Comparison of ENCODE assay signal across 8 cellular contexts in the genomic region with DNA sequence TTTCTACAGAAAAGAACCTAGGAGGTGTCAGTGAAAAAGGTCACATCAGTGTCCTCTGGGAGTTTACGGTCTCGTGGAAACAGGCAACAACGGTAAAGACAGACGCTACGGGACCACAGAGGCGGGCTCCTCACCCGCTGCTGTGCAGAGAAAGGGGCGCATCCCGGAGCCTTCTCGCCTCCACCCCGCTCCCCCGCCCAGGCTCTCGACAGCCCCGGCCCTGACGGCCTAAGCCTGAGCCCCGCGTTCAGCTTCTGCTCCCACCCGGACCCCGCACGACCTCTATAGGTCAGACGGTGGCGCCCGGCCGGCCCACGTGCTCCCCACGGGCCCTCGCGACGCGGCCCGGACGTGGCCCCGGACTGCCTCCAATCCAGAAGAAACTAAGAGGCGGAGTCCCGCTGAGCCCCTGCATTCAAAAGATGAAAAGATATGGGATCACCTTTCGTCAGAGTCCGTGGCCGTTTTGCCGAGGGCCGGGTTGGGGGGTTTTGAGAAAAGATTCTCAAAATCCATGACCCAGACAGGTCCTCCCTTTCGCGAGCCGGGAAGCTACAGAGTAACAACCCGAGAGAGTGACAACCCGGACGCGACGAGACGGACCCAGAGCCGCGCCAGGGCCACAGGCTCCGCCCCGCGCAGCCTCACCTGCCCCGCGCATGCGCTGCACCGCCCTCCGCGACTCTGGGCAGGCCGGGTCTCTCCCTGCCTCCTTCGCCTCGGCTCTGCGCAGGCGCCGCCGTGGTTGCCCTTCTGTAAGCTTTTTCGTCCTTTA. TPM values are rescaled to one million over a fixed set of nuclear protein-coding genes. Genes with fewer than 3 reads are reported as not detected.
A peak's percentile ranks its signal among the peaks of the same experiment; 100 is the strongest.
DNase-seq lines count a peak whose midpoint lies in the region; ATAC-seq, FAIRE-seq and TF ChIP-seq lines count a peak whose summit lies in the region.

TSS of gene ZC3H8 (minus strand) at position 577 of the 775 bp plus-strand sequence. CDS start at position 516, 61 bp downstream.

- no peaks in the 10 kb centered on the region for H3K27me3 ChIP-seq in Karpas-422 (ENCODE audit: low read length)
- H3K27me3 ChIP-seq in esophagus squamous epithelium: no peaks in the 10 kb centered on the region

- H3K27ac ChIP-seq in Karpas-422 (ENCODE audit: low read length) (peak within 1 kb of the TSS; percentile 70), esophagus squamous epithelium (peak within 1 kb of the TSS; percentile 86 to 91 (median 89))

- no peaks in the 10 kb centered on the region for H3K9me3 Mint-ChIP-seq in activated T-cell treated with anti-CD3 and anti-CD28 coated beads, Interleukin-2, amount 50 U/mL, for 72 hours

- peak within 1 kb of the TSS; percentile 76 for H3K9ac ChIP-seq in Karpas-422 (ENCODE audit: low read length)

- TF ChIP-seq CTCF in esophagus squamous epithelium (IDR thresholded peaks at IDR 0.05): peak in 1 of 6 experiments; percentile 29

- peak within 1 kb of the TSS; percentile 95 for H3K27ac Mint-ChIP-seq in activated T-cell treated with anti-CD3 and anti-CD28 coated beads, Interleukin-2, amount 50 U/mL, for 72 hours

- H3K4me3 ChIP-seq in Karpas-422 (ENCODE audit: low read length) (peak within 1 kb of the TSS; percentile 73), esophagus squamous epithelium (peak within 1 kb of the TSS; percentile 74 to 89 (median 78))

- H4K20me1 ChIP-seq in Karpas-422 (ENCODE audit: insufficient read depth, low read depth, low read length): no peaks in the 10 kb centered on the region

- H3K79me2 ChIP-seq in Karpas-422 (ENCODE audit: low read length): peaks cover 49% of the 10 kb centered on the region

- TF ChIP-seq POLR2A in esophagus squamous epithelium (IDR thresholded peaks at IDR 0.05): peak in 3 of 4 donors; percentile 60 to 89 (median 79)

- H2AFZ ChIP-seq in Karpas-422 (ENCODE audit: low read length): peak within 1 kb of the TSS; percentile 88; the same call in 1 of the 2 replicates

- DNase-seq in Daoy (ENCODE audit: low read depth) (peak; percentile 95), Karpas-422 (peak; percentile 98), RCC 7860 (ENCODE audit: low spot score) (peak; percentile 84), esophagus squamous epithelium (lab: John Stamatoyannopoulos, UW) (peak; percentile 63), myocyte (ENCODE audit: low read depth) (peak; percentile 92)
- DNase-seq in activated T-cell treated with anti-CD3 and anti-CD28 coated beads, Interleukin-2, amount 50 U/mL, for 72 hours: peak; percentile 97 to 98
- peak; percentile 92 to 93 for DNase-seq in stimulated activated CD8-positive, alpha-beta memory T cell treated with anti-CD3 and anti-CD28 coated beads, Interleukin-7, amount 100 ng/mL, for 48 hours (ENCODE audit: extremely low read depth in 1 of 2, low read depth in 1 of 2)

- H3K4me3 Mint-ChIP-seq in activated T-cell treated with anti-CD3 and anti-CD28 coated beads, Interleukin-2, amount 50 U/mL, for 72 hours: peak within 1 kb of the TSS in 1 of 2 donors; percentile 92

- H3K4me1 ChIP-seq in Karpas-422 (ENCODE audit: low read length): peaks cover 27% of the 10 kb centered on the region
- peaks cover 0 to 33% (median 11%) of the 10 kb centered on the region in 3 donors for H3K4me1 ChIP-seq in esophagus squamous epithelium

- peaks cover 21% of the 10 kb centered on the region for H3K36me3 ChIP-seq in Karpas-422 (ENCODE audit: insufficient read depth, low read length)
- H3K36me3 ChIP-seq in esophagus squamous epithelium: peaks cover 0 to 4% (median 0%) of the 10 kb centered on the region in 3 donors

- H3K9me2 ChIP-seq in Karpas-422 (replicated peaks; ENCODE audit: insufficient read depth, low read length): no peaks in the 10 kb centered on the region; the same call in 1 of the 2 replicates

- no peaks in the 10 kb centered on the region for H3K27me3 Mint-ChIP-seq in activated T-cell treated with anti-CD3 and anti-CD28 coated beads, Interleukin-2, amount 50 U/mL, for 72 hours (ENCODE audit: low read depth)

- H3K9me3 ChIP-seq in Karpas-422 (ENCODE audit: low read length): no peaks in the 10 kb centered on the region
- H3K9me3 ChIP-seq in esophagus squamous epithelium: no peaks in the 10 kb centered on the region

- H3K36me3 Mint-ChIP-seq in activated T-cell treated with anti-CD3 and anti-CD28 coated beads, Interleukin-2, amount 50 U/mL, for 72 hours (ENCODE audit: insufficient read depth in 2 of 2): peaks cover 0 to 5% of the 10 kb centered on the region in 2 donors

- peaks cover 18% of the 10 kb centered on the region for H3K4me1 Mint-ChIP-seq in activated T-cell treated with anti-CD3 and anti-CD28 coated beads, Interleukin-2, amount 50 U/mL, for 72 hours (ENCODE audit: low read depth)

- peak; percentile 91 for ATAC-seq in GM21825 (IDR thresholded peaks at IDR 0.05; ENCODE audit: unreplicated experiment)
- ATAC-seq in activated T-cell treated with anti-CD3 and anti-CD28 coated beads, Interleukin-2, amount 50 U/mL, for 72 hours (replicated peaks in 1 of 2): peak; percentile 92

- intact Hi-C loops in esophagus squamous epithelium (cut with DNase I): no loop called here

- 0 to 4% methylated on average over 10 to 59 of the region's 68 CpGs for WGBS in esophagus squamous epithelium, 2 donors

- H3K4me2 ChIP-seq in Karpas-422 (ENCODE audit: low read depth, low read length, poor library complexity, severe bottlenecking): peak within 1 kb of the TSS; percentile 79

- no peak for FAIRE-seq in RCC 7860 (lab: Jason Lieb, UNC)

RNA-seq across cellular contexts. Expression of gene ZC3H8, which starts in this region (rescaled TPM):
- 7.3 and 10.2 TPM in 2 replicates for total RNA-seq in Daoy (2014; rRNA removed; shearing (Covaris generic))
- total RNA-seq in Karpas-422 (2014; rRNA removed; shearing (Covaris generic); ENCODE audit: low replicate concordance): 25.7 and 33.0 TPM in 2 replicates
- total RNA-seq in activated T-cell treated with anti-CD3 and anti-CD28 coated beads, Interleukin-2, amount 50 U/mL, for 72 hours: 10 to 100 TPM; 23.6 to 31.7 TPM
- total RNA-seq in esophagus squamous epithelium: 10 to 100 TPM in 3 of 4 donors, 1 to 10 TPM in 1; 6.0 to 60.1 (median 37.1) TPM
- total RNA-seq in myocyte: 7.9 and 13.3 TPM in 2 replicates
- polyA plus RNA-seq in myocyte (2012): 5.1 TPM

Comparison
In these comparisons a context has a peak if more than half of its experiments do, and no peak if none do; other contexts are left out.
1. Peak in every context shown above with its lines: DNase-seq, ATAC-seq, H3K4me3 ChIP-seq and H3K27ac ChIP-seq.